Comparison of ENCODE assay signal across 8 cellular contexts in genomic region chr2:132352481-132352993, GRCh38.
DNase-seq lines count a peak whose midpoint lies in the region; ATAC-seq and TF ChIP-seq lines count a peak whose summit lies in the region.
"Not testable (repeated sequence)": the region's sequence is repeated elsewhere in the genome, so short reads cannot be mapped to it uniquely, and the experiment has no call there.

No MANE protein-coding gene starts in this region.

- not testable (repeated sequence) for TF ChIP-seq EP300 in gastroesophageal sphincter (IDR thresholded peaks at IDR 0.05)

- intact Hi-C loops in left lung (cut with DNase I); aorta (cut with DNase I): not testable (repeated sequence)

- ATAC-seq in gastroesophageal sphincter, result peak; percentile 78
- peak; percentile 99 for ATAC-seq in left lung
- peak; percentile 87 for ATAC-seq in aorta (ENCODE audit: low FRiP score)

- not testable (repeated sequence) for H3K27ac ChIP-seq in Peyer's patch; left lung; aorta (ENCODE audit: low read depth in 1 of 2, low read length in 2 of 2)
- peak overlapping the region in 3 of 4 donors; percentile 49 to 71 (median 64) for H3K27ac ChIP-seq in gastroesophageal sphincter

- TF ChIP-seq POLR2A in Peyer's patch (IDR thresholded peaks at IDR 0.05); gastroesophageal sphincter (IDR thresholded peaks at IDR 0.05): not testable (repeated sequence)

- not testable (repeated sequence) for H3K36me3 ChIP-seq in Peyer's patch; gastroesophageal sphincter; left lung; aorta (ENCODE audit: control insufficient read depth in 1 of 2, insufficient read depth in 2 of 2, low read length in 1 of 2)

- H3K9me3 Mint-ChIP-seq in brain, result not testable (repeated sequence)

- H3K9me3 ChIP-seq in Peyer's patch; gastroesophageal sphincter; left lung; aorta (ENCODE audit: control insufficient read depth, low read length): not testable (repeated sequence)

- DNase-seq in EH (ENCODE audit: low read depth), result peak; percentile 51
- DNase-seq in NCI-H146 treated with DMSO at 0.1 percent for 48 hours (lab: John Stamatoyannopoulos, UW; ENCODE audit: unreplicated experiment), result peak; percentile 43
- DNase-seq in Peyer's patch, result peak in 2 of 3 donors; percentile 57 to 63
- peak; percentile 68 to 89 for DNase-seq in left lung
- DNase-seq in putamen (ENCODE audit: low spot score), result peak; percentile 81
- peak; percentile 76 to 77 for DNase-seq in aorta

- H3K27ac Mint-ChIP-seq in brain, result peak overlapping the region in 1 of 5 experiments; percentile 69

- H3K4me1 ChIP-seq in Peyer's patch; left lung; aorta (ENCODE audit: control insufficient read depth in 1 of 2, insufficient read depth in 2 of 2, low read length in 2 of 2): not testable (repeated sequence)
- H3K4me1 ChIP-seq in gastroesophageal sphincter, result peaks cover 0 to 16% (median 0%) of the 10 kb centered on the region in 3 donors

- not testable (repeated sequence) for H3K27me3 Mint-ChIP-seq in brain

- H3K36me3 Mint-ChIP-seq in brain, result not testable (repeated sequence)

- H3K4me3 ChIP-seq in Peyer's patch, result peak overlapping the region in 3 of 4 donors; percentile 21 to 62 (median 59)
- H3K4me3 ChIP-seq in gastroesophageal sphincter, result peak overlapping the region; percentile 29 to 58
- H3K4me3 ChIP-seq in left lung, result peak overlapping the region; percentile 21 to 38
- peak overlapping the region in 1 of 2 donors; percentile 29 for H3K4me3 ChIP-seq in aorta (ENCODE audit: low read length in 2 of 2)

- not testable (repeated sequence) for TF ChIP-seq CTCF in Peyer's patch (IDR thresholded peaks at IDR 0.05); brain (conservative IDR thresholded peaks at IDR 0.05); left lung (IDR thresholded peaks at IDR 0.05)
- TF ChIP-seq CTCF in gastroesophageal sphincter (IDR thresholded peaks at IDR 0.05), result peak in 1 of 4 experiments; percentile 15

- H3K4me3 Mint-ChIP-seq in brain, result peak overlapping the region; percentile 60 to 80 (median 75)

- H3K4me1 Mint-ChIP-seq in brain, result peaks cover 47% of the 10 kb centered on the region

- no CpG with 5 or more reads among the region's 43 CpGs for WGBS in gastroesophageal sphincter (ENCODE audit: low coverage in 1 of 2), 2 donors
- whole genome bisulfite sequencing in aorta, 2 donors, result 3 to 4% methylated on average over 37 to 43 of the region's 43 CpGs

- H3K27me3 ChIP-seq in Peyer's patch; gastroesophageal sphincter; aorta (ENCODE audit: control insufficient read depth in 1 of 2, insufficient read depth in 2 of 2, low read length in 1 of 2): not testable (repeated sequence)
- H3K27me3 ChIP-seq in left lung, result peaks cover 0 to 32% of the 10 kb centered on the region in 2 donors
